1 cellular context compared by ENCODE assay signal in the genomic region with DNA sequence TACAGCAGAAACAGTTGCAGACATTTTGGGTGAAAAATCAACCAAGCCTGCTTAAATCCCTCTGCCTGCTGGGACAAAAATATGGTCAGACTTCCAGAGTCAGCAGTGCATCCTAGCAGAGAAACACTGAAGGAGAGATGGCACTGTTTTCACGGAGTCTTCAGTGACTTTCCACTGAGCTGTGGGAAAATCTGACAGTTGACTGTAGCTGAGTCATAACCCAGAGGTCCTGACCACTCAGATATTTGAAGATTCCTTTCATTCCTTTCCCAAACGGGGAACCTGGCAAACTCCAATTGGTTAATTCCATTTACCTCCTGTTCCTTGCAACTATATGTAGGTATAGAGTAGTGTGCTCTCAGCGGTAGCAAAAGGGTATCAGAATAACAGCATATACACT.
TF ChIP-seq lines count a peak whose summit lies in the region.

No MANE protein-coding gene starts in this region.

TF ChIP-seq in HCT116, 20 proteins besides CTCF, POLR2A, EP300 and RAD21 (continued from another document):
- TF ChIP-seq, protein P1, sequence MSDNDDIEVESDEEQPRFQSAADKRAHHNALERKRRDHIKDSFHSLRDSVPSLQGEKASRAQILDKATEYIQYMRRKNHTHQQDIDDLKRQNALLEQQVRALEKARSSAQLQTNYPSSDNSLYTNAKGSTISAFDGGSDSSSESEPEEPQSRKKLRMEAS (IDR thresholded peaks at IDR 0.05) = no peak
- peak; percentile 58; the same call in 1 of the 2 replicates for TF ChIP-seq FOSL1 (IDR thresholded peaks at IDR 0.05; ENCODE audit: low read depth)
- TF ChIP-seq ELF1 (IDR thresholded peaks at IDR 0.05; ENCODE audit: borderline replicate concordance, low read depth) = no peak
- TF ChIP-seq, protein P2, sequence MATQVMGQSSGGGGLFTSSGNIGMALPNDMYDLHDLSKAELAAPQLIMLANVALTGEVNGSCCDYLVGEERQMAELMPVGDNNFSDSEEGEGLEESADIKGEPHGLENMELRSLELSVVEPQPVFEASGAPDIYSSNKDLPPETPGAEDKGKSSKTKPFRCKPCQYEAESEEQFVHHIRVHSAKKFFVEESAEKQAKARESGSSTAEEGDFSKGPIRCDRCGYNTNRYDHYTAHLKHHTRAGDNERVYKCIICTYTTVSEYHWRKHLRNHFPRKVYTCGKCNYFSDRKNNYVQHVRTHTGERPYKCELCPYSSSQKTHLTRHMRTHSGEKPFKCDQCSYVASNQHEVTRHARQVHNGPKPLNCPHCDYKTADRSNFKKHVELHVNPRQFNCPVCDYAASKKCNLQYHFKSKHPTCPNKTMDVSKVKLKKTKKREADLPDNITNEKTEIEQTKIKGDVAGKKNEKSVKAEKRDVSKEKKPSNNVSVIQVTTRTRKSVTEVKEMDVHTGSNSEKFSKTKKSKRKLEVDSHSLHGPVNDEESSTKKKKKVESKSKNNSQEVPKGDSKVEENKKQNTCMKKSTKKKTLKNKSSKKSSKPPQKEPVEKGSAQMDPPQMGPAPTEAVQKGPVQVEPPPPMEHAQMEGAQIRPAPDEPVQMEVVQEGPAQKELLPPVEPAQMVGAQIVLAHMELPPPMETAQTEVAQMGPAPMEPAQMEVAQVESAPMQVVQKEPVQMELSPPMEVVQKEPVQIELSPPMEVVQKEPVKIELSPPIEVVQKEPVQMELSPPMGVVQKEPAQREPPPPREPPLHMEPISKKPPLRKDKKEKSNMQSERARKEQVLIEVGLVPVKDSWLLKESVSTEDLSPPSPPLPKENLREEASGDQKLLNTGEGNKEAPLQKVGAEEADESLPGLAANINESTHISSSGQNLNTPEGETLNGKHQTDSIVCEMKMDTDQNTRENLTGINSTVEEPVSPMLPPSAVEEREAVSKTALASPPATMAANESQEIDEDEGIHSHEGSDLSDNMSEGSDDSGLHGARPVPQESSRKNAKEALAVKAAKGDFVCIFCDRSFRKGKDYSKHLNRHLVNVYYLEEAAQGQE (IDR thresholded peaks at IDR 0.05; ENCODE audit: low read depth) = no peak
- peak; percentile 46 for TF ChIP-seq SP1 (IDR thresholded peaks at IDR 0.05; ENCODE audit: low read depth)
- TF ChIP-seq ZFX (IDR thresholded peaks at IDR 0.05) = no peak
- TF ChIP-seq, protein P3, sequence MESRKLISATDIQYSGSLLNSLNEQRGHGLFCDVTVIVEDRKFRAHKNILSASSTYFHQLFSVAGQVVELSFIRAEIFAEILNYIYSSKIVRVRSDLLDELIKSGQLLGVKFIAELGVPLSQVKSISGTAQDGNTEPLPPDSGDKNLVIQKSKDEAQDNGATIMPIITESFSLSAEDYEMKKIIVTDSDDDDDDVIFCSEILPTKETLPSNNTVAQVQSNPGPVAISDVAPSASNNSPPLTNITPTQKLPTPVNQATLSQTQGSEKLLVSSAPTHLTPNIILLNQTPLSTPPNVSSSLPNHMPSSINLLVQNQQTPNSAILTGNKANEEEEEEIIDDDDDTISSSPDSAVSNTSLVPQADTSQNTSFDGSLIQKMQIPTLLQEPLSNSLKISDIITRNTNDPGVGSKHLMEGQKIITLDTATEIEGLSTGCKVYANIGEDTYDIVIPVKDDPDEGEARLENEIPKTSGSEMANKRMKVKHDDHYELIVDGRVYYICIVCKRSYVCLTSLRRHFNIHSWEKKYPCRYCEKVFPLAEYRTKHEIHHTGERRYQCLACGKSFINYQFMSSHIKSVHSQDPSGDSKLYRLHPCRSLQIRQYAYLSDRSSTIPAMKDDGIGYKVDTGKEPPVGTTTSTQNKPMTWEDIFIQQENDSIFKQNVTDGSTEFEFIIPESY (IDR thresholded peaks at IDR 0.05; ENCODE audit: extremely low read depth, insufficient replicate concordance, low read length) = no peak
- no peak for TF ChIP-seq TCF7L2 (IDR thresholded peaks at IDR 0.05; ENCODE audit: borderline replicate concordance, extremely low read depth, insufficient read depth, insufficient read length)
